Comparison of ENCODE assay signal across 13 cellular contexts in the genomic region with DNA sequence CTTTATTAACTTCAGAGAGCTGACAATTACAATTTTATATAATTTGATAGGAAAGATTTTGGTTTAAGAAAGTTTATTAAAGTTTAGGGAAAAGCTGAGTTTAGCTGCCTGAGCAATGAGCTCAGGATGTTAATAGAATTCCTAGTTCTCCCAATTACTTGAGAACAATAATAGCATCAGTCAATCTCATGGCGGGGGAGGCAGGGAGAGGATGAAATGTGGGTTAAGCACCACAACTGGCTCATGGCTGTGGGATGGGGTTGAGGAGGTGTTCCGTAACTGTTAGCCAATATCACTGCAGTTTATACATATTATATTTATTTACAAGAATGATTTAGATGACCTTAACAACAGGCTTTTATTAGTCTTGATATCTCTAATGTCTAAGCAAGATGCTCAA.
DNase-seq lines count a peak whose midpoint lies in the region; TF ChIP-seq lines count a peak whose summit lies in the region.
"Had no signal": no experiment of that assay in that cellular context is flagged by ENCODE, and none has a peak within 500 bp of the region (broad histone marks: within the 10 kb centered on the region; RNA-seq: fewer than 3 reads in every experiment).

No MANE protein-coding gene starts in this region.

- peak; percentile 4 for DNase-seq in amniotic epithelial cell (ENCODE audit: low read depth)
- DNase-seq in head of caudate nucleus, result peak in 29 of 42 donors; percentile 21 to 83 (median 53)
- peak; percentile 68 for DNase-seq in putamen (ENCODE audit: low spot score)
- DNase-seq in endothelial cell (ENCODE audit: low spot score), result no peak
- no peak for DNase-seq in NCI-H2107 treated with DMSO at 0.1 percent for 48 hours (lab: John Stamatoyannopoulos, UW; ENCODE audit: unreplicated experiment)
- DNase-seq: AML-193; Caco-2; Calu3; CD4-positive, alpha-beta T cell; CD8-positive, alpha-beta T cell; DMS79 treated with DMSO at 0.1 percent for 48 hours; GF-D8 had no signal

- H3K4me1 Mint-ChIP-seq in endothelial cell (ENCODE audit: unreplicated experiment), result peaks cover 4% of the 10 kb centered on the region
- H3K4me1 Mint-ChIP-seq: B cell had no signal

- H3K36me3 Mint-ChIP-seq in endothelial cell (ENCODE audit: low read depth, unreplicated experiment), result peaks cover 27% of the 10 kb centered on the region
- H3K36me3 Mint-ChIP-seq: CD8-positive, alpha-beta T cell had no signal

- no peak for TF ChIP-seq CTCF in endothelial cell (IDR thresholded peaks at IDR 0.05; ENCODE audit: unreplicated experiment)

- no peak overlapping the region for H3K27ac Mint-ChIP-seq in endothelial cell (ENCODE audit: unreplicated experiment)
- H3K27ac Mint-ChIP-seq: B cell; CD4-positive, alpha-beta T cell; CD8-positive, alpha-beta T cell had no signal

- intact Hi-C loops in head of caudate nucleus (cut with DNase I), result no loop called here

- no peak overlapping the region for H3K4me3 Mint-ChIP-seq in endothelial cell (ENCODE audit: unreplicated experiment)
- H3K4me3 Mint-ChIP-seq: B cell; CD4-positive, alpha-beta T cell; CD8-positive, alpha-beta T cell had no signal

- no peaks in the 10 kb centered on the region for H3K9me3 Mint-ChIP-seq in endothelial cell (ENCODE audit: unreplicated experiment)
- H3K9me3 Mint-ChIP-seq: CD4-positive, alpha-beta T cell; CD8-positive, alpha-beta T cell had no signal

- H3K27me3 Mint-ChIP-seq in endothelial cell (ENCODE audit: unreplicated experiment), result peaks cover 2% of the 10 kb centered on the region

Comparison
In these comparisons a context has a peak if more than half of its experiments do, and no peak if none do; other contexts are left out.
1. DNase-seq: peak in amniotic epithelial cell (single experiment), head of caudate nucleus (29 of 42) and putamen (single experiment); none in endothelial cell (single experiment) and NCI-H2107 treated with DMSO at 0.1 percent for 48 hours (single experiment).